1 cellular context compared by ENCODE assay signal in genomic region chr15:67118808-67119207, GRCh38.
TF ChIP-seq lines count a peak whose summit lies in the region.

No MANE protein-coding gene starts in this region.

TF ChIP-seq in K562, 482 proteins besides CTCF, POLR2A, EP300 and RAD21 (continued from another document):
- TF ChIP-seq NKRF (IDR thresholded peaks at IDR 0.05; ENCODE audit: borderline replicate concordance), result no peak
- peak; percentile 81 for TF ChIP-seq ATF3 (IDR thresholded peaks at IDR 0.05)
- TF ChIP-seq ATF3 (CRISPR knock-in tag; conservative IDR thresholded peaks at IDR 0.05), result no peak
- no peak for TF ChIP-seq TCF15 (CRISPR knock-in tag; IDR thresholded peaks at IDR 0.05)
- TF ChIP-seq THRA (IDR thresholded peaks at IDR 0.05), result no peak
- TF ChIP-seq ZFP30 (CRISPR knock-in tag; IDR thresholded peaks at IDR 0.05; ENCODE audit: borderline replicate concordance), result no peak
- no peak for TF ChIP-seq TCF7L2 (IDR thresholded peaks at IDR 0.05; ENCODE audit: low read depth, low read length)
- no peak for TF ChIP-seq EWSR1 (IDR thresholded peaks at IDR 0.05; ENCODE audit: borderline replicate concordance, low read depth, partially characterized antibody)
- TF ChIP-seq NR0B1 (IDR thresholded peaks at IDR 0.05; ENCODE audit: partially characterized antibody), result no peak
- TF ChIP-seq ZNF76 (CRISPR knock-in tag; IDR thresholded peaks at IDR 0.05; ENCODE audit: borderline replicate concordance), result no peak
- TF ChIP-seq TGIF2 (CRISPR knock-in tag; IDR thresholded peaks at IDR 0.05), result no peak
- TF ChIP-seq DEAF1 (CRISPR knock-in tag; IDR thresholded peaks at IDR 0.05), result no peak
- no peak for TF ChIP-seq CLOCK (CRISPR knock-in tag; IDR thresholded peaks at IDR 0.05; ENCODE audit: borderline replicate concordance)
- TF ChIP-seq ZC3H4 (CRISPR knock-in tag; IDR thresholded peaks at IDR 0.05; ENCODE audit: borderline replicate concordance), result no peak
- no peak for TF ChIP-seq ZNF77 (CRISPR knock-in tag; IDR thresholded peaks at IDR 0.05)
- TF ChIP-seq ZBTB9 (CRISPR knock-in tag; IDR thresholded peaks at IDR 0.05), result no peak
- TF ChIP-seq MAX (CRISPR knock-in tag; IDR thresholded peaks at IDR 0.05), result peak; percentile 36; the same call in 1 of the 2 replicates
- no peak for TF ChIP-seq GABPA (tag; conservative IDR thresholded peaks at IDR 0.05; ENCODE audit: low read depth)
- TF ChIP-seq POU5F1 (IDR thresholded peaks at IDR 0.05; ENCODE audit: borderline replicate concordance, low read depth, low read length, partially characterized antibody), result no peak
- TF ChIP-seq ZNF785 (CRISPR knock-in tag; IDR thresholded peaks at IDR 0.05), result no peak
- TF ChIP-seq ZNF217 (CRISPR knock-in tag; IDR thresholded peaks at IDR 0.05), result no peak
- no peak for TF ChIP-seq IRF1 (CRISPR knock-in tag; IDR thresholded peaks at IDR 0.05; ENCODE audit: borderline replicate concordance)
- no peak for TF ChIP-seq MBD1 (CRISPR knock-in tag; IDR thresholded peaks at IDR 0.05)
- 0 out of 4 replicates have a peak, but pooled peaks of 1 of the 2 experiments have one; percentile 15 for TF ChIP-seq HDAC1 (IDR thresholded peaks at IDR 0.05)
- no peak for TF ChIP-seq HNRNPK (IDR thresholded peaks at IDR 0.05; ENCODE audit: low read depth, low read length, poor library complexity, severe bottlenecking)
- no peak for TF ChIP-seq ETV5 (CRISPR knock-in tag; IDR thresholded peaks at IDR 0.05; ENCODE audit: low read depth)
